In genomic region chr16:72997141-72997542, GRCh38 we compare ENCODE assay signal across 13 cellular contexts. TPM values are rescaled to one million over a fixed set of nuclear protein-coding genes. Genes with fewer than 3 reads are reported as not detected.
DNase-seq lines count a peak whose midpoint lies in the region; ATAC-seq and TF ChIP-seq lines count a peak whose summit lies in the region.
"Had no signal": no experiment of that assay in that cellular context is flagged by ENCODE, and none has a peak within 500 bp of the region (broad histone marks: within the 10 kb centered on the region; RNA-seq: fewer than 3 reads in every experiment).

No MANE protein-coding gene starts in this region.

- intact Hi-C loops in activated T-helper 1 cell treated with anti-CD3 and anti-CD28 coated beads, Interleukin-12 subunit alpha, Interleukin-12 subunit beta, Interleukin-2, Interleukin-4 antibody, amounts not matched to agents 30 ng/mL and 10 ng/mL and 1 ng/mL, durations not matched to agents 14 hours and 24 hours and 36 hours (cut with micrococcal nuclease), result no loop called here

- peaks cover 17% of the 10 kb centered on the region for H3K9me3 Mint-ChIP-seq in activated T-helper 1 cell treated with anti-CD3 and anti-CD28 coated beads, Interleukin-12 subunit alpha, Interleukin-12 subunit beta, Interleukin-2, Interleukin-4 antibody, amounts not matched to agents 30 ng/mL and 10 ng/mL and 1 ng/mL, durations not matched to agents 14 hours and 24 hours and 36 hours
- H3K9me3 Mint-ChIP-seq: activated B cell treated with CpG ODN at 0.5 μM for 24 hours had no signal

- DNase-seq in GF-D8 (lab: John Stamatoyannopoulos, UW), result peak; percentile 30
- DNase-seq in NOMO-1 treated with dmso at 0.1 percent for 144 hours (lab: John Stamatoyannopoulos, UW; ENCODE audit: unreplicated experiment), result peak; percentile 18
- DNase-seq in fibroblast of the aortic adventitia (ENCODE audit: low read depth), result peak; percentile 39
- DNase-seq in renal cortical epithelial cell (ENCODE audit: low read depth), result peak; percentile 67
- no peak for DNase-seq in cerebellar cortex (ENCODE audit: low spot score)
- DNase-seq in activated T-helper 1 cell treated with anti-CD3 and anti-CD28 coated beads, Interleukin-12 subunit alpha, Interleukin-12 subunit beta, Interleukin-2, Interleukin-4 antibody, amounts not matched to agents 30 ng/mL and 10 ng/mL and 1 ng/mL, durations not matched to agents 14 hours and 24 hours and 36 hours (ENCODE audit: low spot score), result no peak
- DNase-seq in NCI-H2196 (lab: John Stamatoyannopoulos, UW; ENCODE audit: unreplicated experiment), result no peak
- DNase-seq: activated B cell treated with CpG ODN at 0.5 μM for 24 hours, activated gamma-delta T cell, GOT3, NCI-H1105 treated with DMSO at 0.1 percent for 48 hours had no signal

- H3K27ac Mint-ChIP-seq in activated T-helper 1 cell treated with anti-CD3 and anti-CD28 coated beads, Interleukin-12 subunit alpha, Interleukin-12 subunit beta, Interleukin-2, Interleukin-4 antibody, amounts not matched to agents 30 ng/mL and 10 ng/mL and 1 ng/mL, durations not matched to agents 14 hours and 24 hours and 36 hours, result no peak overlapping the region
- H3K27ac Mint-ChIP-seq: activated B cell treated with CpG ODN at 0.5 μM for 24 hours had no signal

- H3K4me1 Mint-ChIP-seq in activated T-helper 1 cell treated with anti-CD3 and anti-CD28 coated beads, Interleukin-12 subunit alpha, Interleukin-12 subunit beta, Interleukin-2, Interleukin-4 antibody, amounts not matched to agents 30 ng/mL and 10 ng/mL and 1 ng/mL, durations not matched to agents 14 hours and 24 hours and 36 hours (ENCODE audit: low read depth), result no peaks in the 10 kb centered on the region
- H3K4me1 Mint-ChIP-seq: activated B cell treated with CpG ODN at 0.5 μM for 24 hours had no signal

- ATAC-seq in HG03521 (IDR thresholded peaks at IDR 0.05; ENCODE audit: unreplicated experiment), result no peak

- H3K4me3 Mint-ChIP-seq in activated T-helper 1 cell treated with anti-CD3 and anti-CD28 coated beads, Interleukin-12 subunit alpha, Interleukin-12 subunit beta, Interleukin-2, Interleukin-4 antibody, amounts not matched to agents 30 ng/mL and 10 ng/mL and 1 ng/mL, durations not matched to agents 14 hours and 24 hours and 36 hours, result no peak overlapping the region
- H3K4me3 Mint-ChIP-seq: activated B cell treated with CpG ODN at 0.5 μM for 24 hours had no signal

- no peaks in the 10 kb centered on the region for H3K36me3 Mint-ChIP-seq in activated T-helper 1 cell treated with anti-CD3 and anti-CD28 coated beads, Interleukin-12 subunit alpha, Interleukin-12 subunit beta, Interleukin-2, Interleukin-4 antibody, amounts not matched to agents 30 ng/mL and 10 ng/mL and 1 ng/mL, durations not matched to agents 14 hours and 24 hours and 36 hours (ENCODE audit: low read depth)

- no peak overlapping the region for H3K4me3 ChIP-seq in fibroblast of the aortic adventitia (ENCODE audit: low read depth, low read length)
- H3K4me3 ChIP-seq: tibial nerve had no signal

- no peaks in the 10 kb centered on the region for H3K27me3 Mint-ChIP-seq in activated T-helper 1 cell treated with anti-CD3 and anti-CD28 coated beads, Interleukin-12 subunit alpha, Interleukin-12 subunit beta, Interleukin-2, Interleukin-4 antibody, amounts not matched to agents 30 ng/mL and 10 ng/mL and 1 ng/mL, durations not matched to agents 14 hours and 24 hours and 36 hours (ENCODE audit: insufficient read depth)
- H3K27me3 Mint-ChIP-seq: activated B cell treated with CpG ODN at 0.5 μM for 24 hours had no signal

- no peak for TF ChIP-seq CTCF in fibroblast of the aortic adventitia (IDR thresholded peaks at IDR 0.05; ENCODE audit: insufficient read depth, low read length)

RNA-seq across cellular contexts. Expression of gene ZFHX3, which starts 50.8 kb away (rescaled TPM):
- total RNA-seq in fibroblast of the aortic adventitia (ENCODE audit: low replicate concordance) (4.8 and 8.1 TPM in 2 replicates), renal cortical epithelial cell (4.5 and 14.2 TPM in 2 replicates)
- 0.34 TPM in 2 replicates for total RNA-seq in activated T-helper 1 cell treated with anti-CD3 and anti-CD28 coated beads, Interleukin-12 subunit alpha, Interleukin-12 subunit beta, Interleukin-2, Interleukin-4 antibody, amounts not matched to agents 30 ng/mL and 10 ng/mL and 1 ng/mL, durations not matched to agents 14 hours and 24 hours and 36 hours

Comparison
In these comparisons a context has a peak if more than half of its experiments do, and no peak if none do; other contexts are left out.
1. DNase-seq: peak in GF-D8 (single experiment), NOMO-1 treated with dmso at 0.1 percent for 144 hours (single experiment), fibroblast of the aortic adventitia (single experiment) and renal cortical epithelial cell (single experiment); none in cerebellar cortex (single experiment), activated T-helper 1 cell treated with anti-CD3 and anti-CD28 coated beads, Interleukin-12 subunit alpha, Interleukin-12 subunit beta, Interleukin-2, Interleukin-4 antibody, amounts not matched to agents 30 ng/mL and 10 ng/mL and 1 ng/mL, durations not matched to agents 14 hours and 24 hours and 36 hours (single experiment) and NCI-H2196 (single experiment).